1 cellular context compared by ENCODE assay signal in the genomic region with DNA sequence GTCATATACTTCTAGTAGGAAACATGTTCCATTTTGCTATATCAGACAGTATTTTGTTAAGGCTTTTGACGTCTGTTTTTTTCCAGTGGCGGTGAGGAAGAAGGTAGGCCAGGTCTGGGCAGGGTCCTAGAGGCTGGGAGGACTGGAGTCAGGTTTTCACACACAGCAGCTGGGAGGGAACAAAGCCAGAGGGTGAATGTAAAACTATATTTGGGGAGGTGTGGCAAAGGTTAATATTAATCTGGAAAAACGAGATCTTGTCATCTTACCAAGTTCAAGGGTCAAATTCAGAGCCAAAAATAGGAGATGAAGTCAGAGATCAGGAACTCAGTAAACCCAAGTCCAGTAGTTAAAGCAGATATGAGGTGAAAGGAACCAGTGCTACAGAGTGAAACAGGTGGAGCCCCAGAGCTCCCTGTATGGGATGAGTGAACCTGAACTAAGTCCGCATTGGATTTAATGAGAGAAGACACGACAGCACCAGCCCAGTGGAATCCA.
A peak's percentile ranks its signal among the peaks of the same experiment; 100 is the strongest.
TF ChIP-seq lines count a peak whose summit lies in the region.

No MANE protein-coding gene starts in this region.

TF ChIP-seq in HepG2, 621 proteins besides CTCF, POLR2A, EP300 and RAD21 (continued from another document and continues in another):
- TF ChIP-seq, protein P1, sequence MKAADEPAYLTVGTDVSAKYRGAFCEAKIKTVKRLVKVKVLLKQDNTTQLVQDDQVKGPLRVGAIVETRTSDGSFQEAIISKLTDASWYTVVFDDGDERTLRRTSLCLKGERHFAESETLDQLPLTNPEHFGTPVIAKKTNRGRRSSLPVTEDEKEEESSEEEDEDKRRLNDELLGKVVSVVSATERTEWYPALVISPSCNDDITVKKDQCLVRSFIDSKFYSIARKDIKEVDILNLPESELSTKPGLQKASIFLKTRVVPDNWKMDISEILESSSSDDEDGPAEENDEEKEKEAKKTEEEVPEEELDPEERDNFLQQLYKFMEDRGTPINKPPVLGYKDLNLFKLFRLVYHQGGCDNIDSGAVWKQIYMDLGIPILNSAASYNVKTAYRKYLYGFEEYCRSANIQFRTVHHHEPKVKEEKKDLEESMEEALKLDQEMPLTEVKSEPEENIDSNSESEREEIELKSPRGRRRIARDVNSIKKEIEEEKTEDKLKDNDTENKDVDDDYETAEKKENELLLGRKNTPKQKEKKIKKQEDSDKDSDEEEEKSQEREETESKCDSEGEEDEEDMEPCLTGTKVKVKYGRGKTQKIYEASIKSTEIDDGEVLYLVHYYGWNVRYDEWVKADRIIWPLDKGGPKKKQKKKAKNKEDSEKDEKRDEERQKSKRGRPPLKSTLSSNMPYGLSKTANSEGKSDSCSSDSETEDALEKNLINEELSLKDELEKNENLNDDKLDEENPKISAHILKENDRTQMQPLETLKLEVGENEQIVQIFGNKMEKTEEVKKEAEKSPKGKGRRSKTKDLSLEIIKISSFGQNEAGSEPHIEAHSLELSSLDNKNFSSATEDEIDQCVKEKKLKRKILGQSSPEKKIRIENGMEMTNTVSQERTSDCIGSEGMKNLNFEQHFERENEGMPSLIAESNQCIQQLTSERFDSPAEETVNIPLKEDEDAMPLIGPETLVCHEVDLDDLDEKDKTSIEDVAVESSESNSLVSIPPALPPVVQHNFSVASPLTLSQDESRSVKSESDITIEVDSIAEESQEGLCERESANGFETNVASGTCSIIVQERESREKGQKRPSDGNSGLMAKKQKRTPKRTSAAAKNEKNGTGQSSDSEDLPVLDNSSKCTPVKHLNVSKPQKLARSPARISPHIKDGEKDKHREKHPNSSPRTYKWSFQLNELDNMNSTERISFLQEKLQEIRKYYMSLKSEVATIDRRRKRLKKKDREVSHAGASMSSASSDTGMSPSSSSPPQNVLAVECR (CRISPR knock-in tag; IDR thresholded peaks at IDR 0.05; ENCODE audit: borderline replicate concordance) = 0 out of 2 replicates have a peak, but pooled peaks have one; percentile 47
- TF ChIP-seq HNRNPL (IDR thresholded peaks at IDR 0.05; ENCODE audit: low read depth, low read length) = no peak
- peak; percentile 47; the same call in 1 of the 2 replicates for TF ChIP-seq ZNF264 (CRISPR knock-in tag; IDR thresholded peaks at IDR 0.05)
- peak; percentile 69 for TF ChIP-seq NCOA2 (CRISPR knock-in tag; IDR thresholded peaks at IDR 0.05)
- TF ChIP-seq ETV5 (CRISPR knock-in tag; IDR thresholded peaks at IDR 0.05; ENCODE audit: borderline replicate concordance) = peak; percentile 21; the same call in 1 of the 2 replicates
- TF ChIP-seq ZFP36 (IDR thresholded peaks at IDR 0.05; ENCODE audit: borderline replicate concordance, low read depth, low read length, partially characterized antibody) = no peak
- TF ChIP-seq, protein P2, sequence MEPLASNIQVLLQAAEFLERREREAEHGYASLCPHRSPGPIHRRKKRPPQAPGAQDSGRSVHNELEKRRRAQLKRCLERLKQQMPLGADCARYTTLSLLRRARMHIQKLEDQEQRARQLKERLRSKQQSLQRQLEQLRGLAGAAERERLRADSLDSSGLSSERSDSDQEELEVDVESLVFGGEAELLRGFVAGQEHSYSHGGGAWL (CRISPR knock-in tag; IDR thresholded peaks at IDR 0.05) = no peak
- TF ChIP-seq, protein P3, sequence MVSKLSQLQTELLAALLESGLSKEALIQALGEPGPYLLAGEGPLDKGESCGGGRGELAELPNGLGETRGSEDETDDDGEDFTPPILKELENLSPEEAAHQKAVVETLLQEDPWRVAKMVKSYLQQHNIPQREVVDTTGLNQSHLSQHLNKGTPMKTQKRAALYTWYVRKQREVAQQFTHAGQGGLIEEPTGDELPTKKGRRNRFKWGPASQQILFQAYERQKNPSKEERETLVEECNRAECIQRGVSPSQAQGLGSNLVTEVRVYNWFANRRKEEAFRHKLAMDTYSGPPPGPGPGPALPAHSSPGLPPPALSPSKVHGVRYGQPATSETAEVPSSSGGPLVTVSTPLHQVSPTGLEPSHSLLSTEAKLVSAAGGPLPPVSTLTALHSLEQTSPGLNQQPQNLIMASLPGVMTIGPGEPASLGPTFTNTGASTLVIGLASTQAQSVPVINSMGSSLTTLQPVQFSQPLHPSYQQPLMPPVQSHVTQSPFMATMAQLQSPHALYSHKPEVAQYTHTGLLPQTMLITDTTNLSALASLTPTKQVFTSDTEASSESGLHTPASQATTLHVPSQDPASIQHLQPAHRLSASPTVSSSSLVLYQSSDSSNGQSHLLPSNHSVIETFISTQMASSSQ (IDR thresholded peaks at IDR 0.05; ENCODE audit: low read depth) = peak; percentile 82
- TF ChIP-seq, protein P3 (CRISPR knock-in tag; IDR thresholded peaks at IDR 0.05; ENCODE audit: borderline replicate concordance) = peak; percentile 90
- TF ChIP-seq SRF (IDR thresholded peaks at IDR 0.05; ENCODE audit: low read depth, low read length) = 0 out of 2 replicates have a peak, but pooled peaks have one; percentile 17
- no peak for TF ChIP-seq MXI1 (IDR thresholded peaks at IDR 0.05; ENCODE audit: borderline replicate concordance, low read depth, low read length)
- TF ChIP-seq ZMAT5 (CRISPR knock-in tag; IDR thresholded peaks at IDR 0.05; ENCODE audit: borderline replicate concordance, low read depth) = no peak
- TF ChIP-seq, protein P4, sequence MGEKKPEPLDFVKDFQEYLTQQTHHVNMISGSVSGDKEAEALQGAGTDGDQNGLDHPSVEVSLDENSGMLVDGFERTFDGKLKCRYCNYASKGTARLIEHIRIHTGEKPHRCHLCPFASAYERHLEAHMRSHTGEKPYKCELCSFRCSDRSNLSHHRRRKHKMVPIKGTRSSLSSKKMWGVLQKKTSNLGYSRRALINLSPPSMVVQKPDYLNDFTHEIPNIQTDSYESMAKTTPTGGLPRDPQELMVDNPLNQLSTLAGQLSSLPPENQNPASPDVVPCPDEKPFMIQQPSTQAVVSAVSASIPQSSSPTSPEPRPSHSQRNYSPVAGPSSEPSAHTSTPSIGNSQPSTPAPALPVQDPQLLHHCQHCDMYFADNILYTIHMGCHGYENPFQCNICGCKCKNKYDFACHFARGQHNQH (CRISPR knock-in tag; IDR thresholded peaks at IDR 0.05) = peak; percentile 61; the same call in 1 of the 2 replicates
- TF ChIP-seq SOX6 (IDR thresholded peaks at IDR 0.05) = no peak
- peak; percentile 77; the same call in 1 of the 2 replicates for TF ChIP-seq SOX6 (CRISPR knock-in tag; IDR thresholded peaks at IDR 0.05)
- TF ChIP-seq ZNF652 (CRISPR knock-in tag; IDR thresholded peaks at IDR 0.05; ENCODE audit: borderline replicate concordance, low read depth) = peak; percentile 39; the same call in 1 of the 2 replicates
- no peak for TF ChIP-seq ZFP41 (CRISPR knock-in tag; IDR thresholded peaks at IDR 0.05; ENCODE audit: borderline replicate concordance)
- 0 out of 2 replicates have a peak, but pooled peaks have one; percentile 55 for TF ChIP-seq RFXAP (CRISPR knock-in tag; IDR thresholded peaks at IDR 0.05; ENCODE audit: borderline replicate concordance)
- peak; percentile 57; the same call in 1 of the 2 replicates for TF ChIP-seq RERE (CRISPR knock-in tag; IDR thresholded peaks at IDR 0.05; ENCODE audit: low read depth)
- peak; percentile 62 for TF ChIP-seq SP5 (CRISPR knock-in tag; IDR thresholded peaks at IDR 0.05; ENCODE audit: borderline replicate concordance, low read depth)
- no peak for TF ChIP-seq KMT2B (CRISPR knock-in tag; IDR thresholded peaks at IDR 0.05)
- TF ChIP-seq TCF12 (IDR thresholded peaks at IDR 0.05) = no peak
- TF ChIP-seq TCF12 (CRISPR knock-in tag; IDR thresholded peaks at IDR 0.05) = no peak
- peak; percentile 46 for TF ChIP-seq TBL1XR1 (IDR thresholded peaks at IDR 0.05; ENCODE audit: borderline replicate concordance, low read length, partially characterized antibody)
- TF ChIP-seq SATB2 (CRISPR knock-in tag; IDR thresholded peaks at IDR 0.05) = no peak
- peak; percentile 80 for TF ChIP-seq NR2F6 (IDR thresholded peaks at IDR 0.05)
- peak; percentile 74 for TF ChIP-seq NR2F6 (CRISPR knock-in tag; IDR thresholded peaks at IDR 0.05)
- TF ChIP-seq ATM (IDR thresholded peaks at IDR 0.05; ENCODE audit: borderline replicate concordance) = no peak
- peak; percentile 71; the same call in 1 of the 2 replicates for TF ChIP-seq TBX2 (CRISPR knock-in tag; IDR thresholded peaks at IDR 0.05; ENCODE audit: borderline replicate concordance)
- no peak for TF ChIP-seq MATR3 (CRISPR knock-in tag; IDR thresholded peaks at IDR 0.05)
- TF ChIP-seq FOXM1 (CRISPR knock-in tag; IDR thresholded peaks at IDR 0.05) = no peak
- 0 out of 2 replicates have a peak, but pooled peaks have one; percentile 46 for TF ChIP-seq NFIC (IDR thresholded peaks at IDR 0.05; ENCODE audit: low read length)
- TF ChIP-seq HOXA3 (CRISPR knock-in tag; IDR thresholded peaks at IDR 0.05) = no peak
- no peak for TF ChIP-seq ZNF432 (CRISPR knock-in tag; IDR thresholded peaks at IDR 0.05; ENCODE audit: borderline replicate concordance)
- TF ChIP-seq SOX13 (IDR thresholded peaks at IDR 0.05) = no peak
- peak in 1 of 2 experiments; percentile 72; a peak in 2 of 4 replicates for TF ChIP-seq SOX13 (CRISPR knock-in tag; conservative IDR thresholded peaks at IDR 0.05 in 1 of 2, IDR thresholded peaks at IDR 0.05 in 1 of 2)
- TF ChIP-seq, protein P5, sequence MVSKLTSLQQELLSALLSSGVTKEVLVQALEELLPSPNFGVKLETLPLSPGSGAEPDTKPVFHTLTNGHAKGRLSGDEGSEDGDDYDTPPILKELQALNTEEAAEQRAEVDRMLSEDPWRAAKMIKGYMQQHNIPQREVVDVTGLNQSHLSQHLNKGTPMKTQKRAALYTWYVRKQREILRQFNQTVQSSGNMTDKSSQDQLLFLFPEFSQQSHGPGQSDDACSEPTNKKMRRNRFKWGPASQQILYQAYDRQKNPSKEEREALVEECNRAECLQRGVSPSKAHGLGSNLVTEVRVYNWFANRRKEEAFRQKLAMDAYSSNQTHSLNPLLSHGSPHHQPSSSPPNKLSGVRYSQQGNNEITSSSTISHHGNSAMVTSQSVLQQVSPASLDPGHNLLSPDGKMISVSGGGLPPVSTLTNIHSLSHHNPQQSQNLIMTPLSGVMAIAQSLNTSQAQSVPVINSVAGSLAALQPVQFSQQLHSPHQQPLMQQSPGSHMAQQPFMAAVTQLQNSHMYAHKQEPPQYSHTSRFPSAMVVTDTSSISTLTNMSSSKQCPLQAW (CRISPR knock-in tag; IDR thresholded peaks at IDR 0.05) = peak; percentile 53; the same call in 1 of the 2 replicates
- TF ChIP-seq RFX5 (IDR thresholded peaks at IDR 0.05; ENCODE audit: low read depth, low read length) = no peak
- TF ChIP-seq GABPA (IDR thresholded peaks at IDR 0.05; ENCODE audit: low read depth, low read length) = no peak
- TF ChIP-seq GABPA (CRISPR knock-in tag; IDR thresholded peaks at IDR 0.05; ENCODE audit: low read depth) = peak; percentile 35; the same call in 1 of the 2 replicates
- TF ChIP-seq BRCA1 (CRISPR knock-in tag; IDR thresholded peaks at IDR 0.05) = 0 out of 2 replicates have a peak, but pooled peaks have one; percentile 48
- 0 out of 2 replicates have a peak, but pooled peaks have one; percentile 16 for TF ChIP-seq THRA (CRISPR knock-in tag; IDR thresholded peaks at IDR 0.05; ENCODE audit: borderline replicate concordance)
